In genomic region chr19:5680437-5681368, GRCh38 we compare ENCODE assay signal across 1 cellular context.
A peak's percentile ranks its signal among the peaks of the same experiment; 100 is the strongest.
TF ChIP-seq lines count a peak whose summit lies in the region.

Gene HSD11B1L, plus strand, starts transcription at chr19:5681027. Its CDS starts 3,806 bp downstream, at chr19:5684833.
A gene with protein sequence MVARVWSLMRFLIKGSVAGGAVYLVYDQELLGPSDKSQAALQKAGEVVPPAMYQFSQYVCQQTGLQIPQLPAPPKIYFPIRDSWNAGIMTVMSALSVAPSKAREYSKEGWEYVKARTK (minus strand): TSS chr19:5680516. CDS start chr19:5680486, 30 bp downstream.

TF ChIP-seq in A549, 52 proteins besides CTCF, POLR2A, EP300 and RAD21 (continued from another document):
- TF ChIP-seq CHD2 (IDR thresholded peaks at IDR 0.05; ENCODE audit: low read length, partially characterized antibody) = no peak
- TF ChIP-seq, protein P1, sequence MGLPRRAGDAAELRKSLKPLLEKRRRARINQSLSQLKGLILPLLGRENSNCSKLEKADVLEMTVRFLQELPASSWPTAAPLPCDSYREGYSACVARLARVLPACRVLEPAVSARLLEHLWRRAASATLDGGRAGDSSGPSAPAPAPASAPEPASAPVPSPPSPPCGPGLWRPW (IDR thresholded peaks at IDR 0.05) = no peak
- TF ChIP-seq, protein P2, sequence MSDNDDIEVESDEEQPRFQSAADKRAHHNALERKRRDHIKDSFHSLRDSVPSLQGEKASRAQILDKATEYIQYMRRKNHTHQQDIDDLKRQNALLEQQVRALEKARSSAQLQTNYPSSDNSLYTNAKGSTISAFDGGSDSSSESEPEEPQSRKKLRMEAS (IDR thresholded peaks at IDR 0.05) = peak; percentile 77
- no peak for TF ChIP-seq POLR2AphosphoS2 (conservative IDR thresholded peaks at IDR 0.05; ENCODE audit: low read length)
- no peak for TF ChIP-seq ATOH8 (CRISPR knock-in tag; IDR thresholded peaks at IDR 0.05; ENCODE audit: low read depth)
- no peak for TF ChIP-seq CEBPB (IDR thresholded peaks at IDR 0.05)
- TF ChIP-seq HOXB5 (CRISPR knock-in tag; IDR thresholded peaks at IDR 0.05) = no peak
- TF ChIP-seq, protein P3, sequence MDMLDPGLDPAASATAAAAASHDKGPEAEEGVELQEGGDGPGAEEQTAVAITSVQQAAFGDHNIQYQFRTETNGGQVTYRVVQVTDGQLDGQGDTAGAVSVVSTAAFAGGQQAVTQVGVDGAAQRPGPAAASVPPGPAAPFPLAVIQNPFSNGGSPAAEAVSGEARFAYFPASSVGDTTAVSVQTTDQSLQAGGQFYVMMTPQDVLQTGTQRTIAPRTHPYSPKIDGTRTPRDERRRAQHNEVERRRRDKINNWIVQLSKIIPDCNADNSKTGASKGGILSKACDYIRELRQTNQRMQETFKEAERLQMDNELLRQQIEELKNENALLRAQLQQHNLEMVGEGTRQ (IDR thresholded peaks at IDR 0.05) = peak; percentile 97
- TF ChIP-seq HOXB13 (CRISPR knock-in tag; IDR thresholded peaks at IDR 0.05; ENCODE audit: low read depth) = no peak
